ENCODE assay signal across 11 cellular contexts in genomic region chr10:19904202-19904661, GRCh38.
A peak's percentile ranks its signal among the peaks of the same experiment; 100 is the strongest.
DNase-seq lines count a peak whose midpoint lies in the region; ATAC-seq, FAIRE-seq and TF ChIP-seq lines count a peak whose summit lies in the region.
"Had no signal": no experiment of that assay in that cellular context is flagged by ENCODE, and none has a peak within 500 bp of the region (broad histone marks: within the 10 kb centered on the region; RNA-seq: fewer than 3 reads in every experiment).

No MANE protein-coding gene starts in this region.

- H3K36me3 ChIP-seq in osteoblast (ENCODE audit: insufficient read depth, low read length): no peaks in the 10 kb centered on the region
- no peaks in the 10 kb centered on the region for H3K36me3 ChIP-seq in A673 (ENCODE audit: insufficient read depth, low read length, poor library complexity, severe bottlenecking)
- H3K36me3 ChIP-seq in HAP-1 (replicated peaks): no peaks in the 10 kb centered on the region
- H3K36me3 ChIP-seq in MG63: no peaks in the 10 kb centered on the region

- H3K27ac ChIP-seq in osteoblast (ENCODE audit: low read depth, low read length) (peak overlapping the region; percentile 57), A673 (ENCODE audit: low read depth, low read length, poor library complexity, severe bottlenecking) (no peak overlapping the region)

- no peak for TF ChIP-seq CTCF in osteoblast (IDR thresholded peaks at IDR 0.05; ENCODE audit: extremely low read depth, low read depth, low read length)
- no peak for TF ChIP-seq CTCF in A673 (conservative IDR thresholded peaks at IDR 0.05; ENCODE audit: low read depth, low read length)

- in situ Hi-C loops in HAP-1 (cut with MboI; ENCODE audit: low sequenced_read_pairs): no loop called here

- intact Hi-C loops in A673 (cut with micrococcal nuclease; ENCODE audit: unreplicated experiment): no loop called here

- no TSS peak for BruUV-seq in A673 (replicated peaks; lab: Mats Ljungman, UMichigan)

- peak overlapping the region; percentile 51 for H2AFZ ChIP-seq in osteoblast (ENCODE audit: low read length)

- CTCF ChIA-PET in A673 (lab: Charles Lee): no interaction called here

- peak; percentile 74 for ATAC-seq in GM19035 (IDR thresholded peaks at IDR 0.05; ENCODE audit: unreplicated experiment)
- ATAC-seq in HG02970 (IDR thresholded peaks at IDR 0.05; ENCODE audit: low FRiP score, unreplicated experiment): peak; percentile 94
- no peak for ATAC-seq in activated naive CD4-positive, alpha-beta T cell treated with anti-CD3 and anti-CD28 coated beads, Interleukin-2, amount 50 U/mL, for 72 hours

- DNase-seq in RCC 7860 (ENCODE audit: low spot score) (peak; percentile 89), osteoblast (ENCODE audit: insufficient read length, low spot score, missing footprints) (no peak), A673 (ENCODE audit: low spot score) (no peak), HAP-1 (ENCODE audit: low spot score in 2 of 2) (no peak), MG63 (no peak)
- DNase-seq in activated naive CD4-positive, alpha-beta T cell treated with anti-CD3 and anti-CD28 coated beads, Interleukin-2, amount 50 U/mL, for 72 hours (ENCODE audit: low spot score in 2 of 2): no peak
- DNase-seq: EL had no signal

- peaks cover 5 to 31% of the 10 kb centered on the region in 2 donors for H3K9me3 Mint-ChIP-seq in activated naive CD4-positive, alpha-beta T cell treated with anti-CD3 and anti-CD28 coated beads, Interleukin-2, amount 50 U/mL, for 72 hours

- no peak overlapping the region for H3K27ac Mint-ChIP-seq in activated naive CD4-positive, alpha-beta T cell treated with anti-CD3 and anti-CD28 coated beads, Interleukin-2, amount 50 U/mL, for 72 hours

- FAIRE-seq in RCC 7860 (lab: Jason Lieb, UNC): peak; percentile 88
- FAIRE-seq: colon, H1 had no signal

- no peak overlapping the region for H3K4me2 ChIP-seq in osteoblast (ENCODE audit: insufficient read depth, low read length)

- POLR2A ChIA-PET in A673 (lab: Charles Lee; ENCODE audit: low non-redundant PET): interaction anchor here (0.6 kb wide), 1 partner anchor 18 kb away, joined by 3 read pairs; no protein-coding TSS in a partner anchor

- H3K4me3 ChIP-seq in osteoblast (ENCODE audit: insufficient read depth, low read length) (no peak overlapping the region), A673 (ENCODE audit: low read depth, low read length, poor library complexity, severe bottlenecking) (no peak overlapping the region), HAP-1 (no peak overlapping the region), MG63 (no peak overlapping the region)

- H3K27me3 ChIP-seq in osteoblast (ENCODE audit: insufficient read depth, low read length) (no peaks in the 10 kb centered on the region), A673 (replicated peaks; ENCODE audit: insufficient read depth, low read depth, low read length, poor library complexity) (no peaks in the 10 kb centered on the region), HAP-1 (ENCODE audit: low read depth) (no peaks in the 10 kb centered on the region), MG63 (no peaks in the 10 kb centered on the region)

- peaks cover 0 to 4% of the 10 kb centered on the region in 2 donors for H3K36me3 Mint-ChIP-seq in activated naive CD4-positive, alpha-beta T cell treated with anti-CD3 and anti-CD28 coated beads, Interleukin-2, amount 50 U/mL, for 72 hours

- H3K4me1 ChIP-seq in osteoblast (ENCODE audit: insufficient read depth, low read length) (peaks cover 8% of the 10 kb centered on the region), A673 (ENCODE audit: insufficient read depth, low read length, poor library complexity, severe bottlenecking) (peaks cover 27% of the 10 kb centered on the region), HAP-1 (no peaks in the 10 kb centered on the region)

- H4K20me1 ChIP-seq in osteoblast (ENCODE audit: insufficient read depth, low read length): no peaks in the 10 kb centered on the region

- no peaks in the 10 kb centered on the region for H3K79me2 ChIP-seq in osteoblast (ENCODE audit: insufficient read depth, low read length)

- no peaks in the 10 kb centered on the region for H3K9me3 ChIP-seq in osteoblast (ENCODE audit: low read depth, low read length)
- H3K9me3 ChIP-seq in A673 (ENCODE audit: low read depth, low read length, poor library complexity, severe bottlenecking): no peaks in the 10 kb centered on the region
- no peaks in the 10 kb centered on the region for H3K9me3 ChIP-seq in HAP-1
- H3K9me3 ChIP-seq in MG63: no peaks in the 10 kb centered on the region

Comparison
In these comparisons a context has a peak if more than half of its experiments do, and no peak if none do; other contexts are left out.
1. ATAC-seq: peak in GM19035 (single experiment) and HG02970 (single experiment); none in activated naive CD4-positive, alpha-beta T cell treated with anti-CD3 and anti-CD28 coated beads, Interleukin-2, amount 50 U/mL, for 72 hours (0 of 2).